18 cellular contexts compared by ENCODE assay signal in genomic region chr18:7417742-7418141, GRCh38.
DNase-seq lines count a peak whose midpoint lies in the region; ATAC-seq, FAIRE-seq and TF ChIP-seq lines count a peak whose summit lies in the region.
"Had no signal": no experiment of that assay in that cellular context is flagged by ENCODE, and none has a peak within 500 bp of the region (broad histone marks: within the 10 kb centered on the region; RNA-seq: fewer than 3 reads in every experiment).

No MANE protein-coding gene starts in this region.

- H3K9me3 Mint-ChIP-seq in HFFc6 (no peaks in the 10 kb centered on the region), astrocyte (ENCODE audit: unreplicated experiment) (peaks cover 2% of the 10 kb centered on the region)

- no peak overlapping the region for H3K9ac ChIP-seq in astrocyte (ENCODE audit: low read length)
- H3K9ac ChIP-seq: neural progenitor cell had no signal

- peak overlapping the region; percentile 42 for H3K4me2 ChIP-seq in astrocyte (ENCODE audit: low read length)
- H3K4me2 ChIP-seq: neural progenitor cell had no signal

- H3K36me3 Mint-ChIP-seq in HFFc6 (ENCODE audit: low read depth) = no peaks in the 10 kb centered on the region
- H3K36me3 Mint-ChIP-seq in astrocyte (ENCODE audit: low read depth, unreplicated experiment) = no peaks in the 10 kb centered on the region
- H3K36me3 Mint-ChIP-seq: activated naive CD4-positive, alpha-beta T cell treated with anti-CD3 and anti-CD28 coated beads, Interleukin-2, amount 50 U/mL, for 72 hours; neural progenitor cell; stimulated activated effector memory CD8-positive, alpha-beta T cell treated with anti-CD3 and anti-CD28 coated beads, Interleukin-12 subunit alpha, Interleukin-12 subunit beta, amount 100 ng/mL, for 72 hours had no signal

- no peak overlapping the region for H3K4me3 ChIP-seq in astrocyte (ENCODE audit: insufficient read depth, low read depth, low read length)
- H3K4me3 ChIP-seq: neural progenitor cell, Peyer's patch, sigmoid colon, upper lobe of right lung had no signal

- H4K20me1 ChIP-seq in astrocyte (ENCODE audit: insufficient read depth, low read length) = no peaks in the 10 kb centered on the region

- DNase-seq in A172 (ENCODE audit: low spot score) (peak; percentile 68), HFFc6 (peak; percentile 80), astrocyte (ENCODE audit: low read depth) (peak; percentile 44), iPS-NIHi7 (ENCODE audit: extremely low spot score) (peak; percentile 38), erythroblast (lab: John Stamatoyannopoulos, UW) (no peak)
- DNase-seq in activated CD4-positive, alpha-beta T cell treated with anti-CD3 and anti-CD28 coated beads, Interleukin-2, amount 50 U/mL, for 1 hour = no peak
- DNase-seq: ACHN; activated CD4-positive, CD25-positive, alpha-beta regulatory T cell treated with anti-CD3 and anti-CD28 coated beads, Interleukin-2, amount 50 U/mL, for 72 hours; activated CD8-positive, alpha-beta memory T cell treated with anti-CD3 and anti-CD28 coated beads, Interleukin-2, amount 50 U/mL, for 4 hours; NCI-H1105 treated with DMSO at 0.1 percent for 48 hours; Peyer's patch; sigmoid colon; upper lobe of right lung had no signal

- H3K27ac Mint-ChIP-seq in HFFc6 (no peak overlapping the region), astrocyte (ENCODE audit: unreplicated experiment) (peak overlapping the region; percentile 82)
- H3K27ac Mint-ChIP-seq: neural progenitor cell; stimulated activated effector memory CD8-positive, alpha-beta T cell treated with anti-CD3 and anti-CD28 coated beads, Interleukin-12 subunit alpha, Interleukin-12 subunit beta, amount 100 ng/mL, for 72 hours had no signal

- no peaks in the 10 kb centered on the region for H3K27me3 ChIP-seq in astrocyte (ENCODE audit: insufficient read depth, low read length)
- H3K27me3 ChIP-seq: neural progenitor cell, Peyer's patch, sigmoid colon, upper lobe of right lung had no signal

- no peak for TF ChIP-seq CTCF in HFFc6 (IDR thresholded peaks at IDR 0.05)
- TF ChIP-seq CTCF in astrocyte (IDR thresholded peaks at IDR 0.05; ENCODE audit: insufficient read depth, low read depth, low read length) = no peak

- peaks cover 6% of the 10 kb centered on the region for H3K4me1 ChIP-seq in astrocyte (ENCODE audit: insufficient read depth, low read length)
- H3K4me1 ChIP-seq: Peyer's patch, upper lobe of right lung had no signal

- H3K4me1 Mint-ChIP-seq in HFFc6 (ENCODE audit: low read depth) (peaks cover 36% of the 10 kb centered on the region), astrocyte (ENCODE audit: low read depth, unreplicated experiment) (peaks cover 23% of the 10 kb centered on the region)
- H3K4me1 Mint-ChIP-seq: stimulated activated effector memory CD8-positive, alpha-beta T cell treated with anti-CD3 and anti-CD28 coated beads, Interleukin-12 subunit alpha, Interleukin-12 subunit beta, amount 100 ng/mL, for 72 hours had no signal

- no peak for ATAC-seq in HG02981 (IDR thresholded peaks at IDR 0.05; ENCODE audit: unreplicated experiment)
- no peak for ATAC-seq in HG02885 (IDR thresholded peaks at IDR 0.05; ENCODE audit: poor library complexity, unreplicated experiment)
- ATAC-seq: activated naive CD4-positive, alpha-beta T cell treated with anti-CD3 and anti-CD28 coated beads, Interleukin-2, amount 50 U/mL, for 72 hours; stimulated activated effector memory CD8-positive, alpha-beta T cell treated with anti-CD3 and anti-CD28 coated beads, Interleukin-12 subunit alpha, Interleukin-12 subunit beta, amount 100 ng/mL, for 72 hours; upper lobe of right lung had no signal

- H3K4me3 Mint-ChIP-seq in HFFc6 = no peak overlapping the region; the same call in 1 of the 2 replicates
- H3K4me3 Mint-ChIP-seq in astrocyte (ENCODE audit: unreplicated experiment) = no peak overlapping the region
- H3K4me3 Mint-ChIP-seq: neural progenitor cell; stimulated activated effector memory CD8-positive, alpha-beta T cell treated with anti-CD3 and anti-CD28 coated beads, Interleukin-12 subunit alpha, Interleukin-12 subunit beta, amount 100 ng/mL, for 72 hours had no signal

- no peak overlapping the region for H3K27ac ChIP-seq in astrocyte (ENCODE audit: low read depth, low read length)
- H3K27ac ChIP-seq: neural progenitor cell, Peyer's patch, sigmoid colon, upper lobe of right lung had no signal

- no peaks in the 10 kb centered on the region for H3K36me3 ChIP-seq in astrocyte (ENCODE audit: insufficient read depth, low read length)
- H3K36me3 ChIP-seq: neural progenitor cell, Peyer's patch, sigmoid colon, upper lobe of right lung had no signal

- no peak for TF ChIP-seq POLR2A in erythroblast (IDR thresholded peaks at IDR 0.05; ENCODE audit: low read length)

- no peaks in the 10 kb centered on the region; the same call in 1 of the 2 replicates for H3K27me3 Mint-ChIP-seq in HFFc6 (ENCODE audit: insufficient read depth)
- no peaks in the 10 kb centered on the region for H3K27me3 Mint-ChIP-seq in astrocyte (ENCODE audit: low read depth, unreplicated experiment)

- no peak overlapping the region for H2AFZ ChIP-seq in astrocyte (ENCODE audit: low read depth, low read length)
- H2AFZ ChIP-seq: neural progenitor cell had no signal

- no peaks in the 10 kb centered on the region for H3K9me3 ChIP-seq in astrocyte (ENCODE audit: insufficient read depth, low read depth, low read length)
- H3K9me3 ChIP-seq: Peyer's patch, sigmoid colon, upper lobe of right lung had no signal

- no peak for FAIRE-seq in astrocyte (lab: Jason Lieb, UNC)

- no peaks in the 10 kb centered on the region for H3K79me2 ChIP-seq in astrocyte (ENCODE audit: insufficient read depth, low read length)

Comparison
In these comparisons a context has a peak if more than half of its experiments do, and no peak if none do; other contexts are left out.
1. DNase-seq: peak in A172 (single experiment), HFFc6 (single experiment), astrocyte (single experiment) and iPS-NIHi7 (single experiment); none in activated CD4-positive, alpha-beta T cell treated with anti-CD3 and anti-CD28 coated beads, Interleukin-2, amount 50 U/mL, for 1 hour (single experiment) and erythroblast (0 of 2).